In the genomic region with DNA sequence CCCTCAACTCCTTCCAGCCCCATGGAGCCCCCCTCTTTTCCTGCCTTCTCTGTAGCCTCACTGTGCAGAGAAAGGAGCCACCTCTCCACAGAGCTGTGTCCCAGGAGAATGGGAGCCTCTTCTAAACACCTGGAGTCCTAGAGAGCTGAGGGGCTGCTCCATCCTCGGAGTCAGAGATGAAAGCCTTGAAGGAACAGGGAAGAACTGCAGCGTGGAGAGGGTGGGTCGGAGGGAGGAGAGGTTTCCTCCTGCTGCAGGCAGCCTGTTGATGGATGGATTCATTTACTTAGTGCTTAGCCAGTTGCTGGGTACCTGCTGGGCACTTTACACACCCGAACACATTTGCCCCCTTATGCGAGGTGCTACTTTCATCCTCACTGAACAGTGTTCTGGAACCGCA, we compare ENCODE assay signal across 35 cellular contexts. TPM values are rescaled to one million over a fixed set of nuclear protein-coding genes. Genes with fewer than 3 reads are reported as not detected.
"Had no signal": no experiment of that assay in that cellular context is flagged by ENCODE, and none has a peak within 500 bp of the region (broad histone marks: within the 10 kb centered on the region; RNA-seq: fewer than 3 reads in every experiment).

No MANE protein-coding gene starts in this region.

- H3K9me3 Mint-ChIP-seq: activated B cell treated with CpG ODN at 0.5 μM for 24 hours; activated CD8-positive, alpha-beta T cell treated with anti-CD3 and anti-CD28 coated beads for 36 hours; activated T-cell treated with anti-CD3 and anti-CD28 coated beads, Interleukin-2, amount 50 U/mL, for 4 hours; activated T-helper 1 cell treated with anti-CD3 and anti-CD28 coated beads, Interleukin-12 subunit alpha, Interleukin-12 subunit beta, Interleukin-2, Interleukin-4 antibody, amounts not matched to agents 30 ng/mL and 10 ng/mL and 1 ng/mL, durations not matched to agents 14 hours and 24 hours and 36 hours; activated T-helper 2 cell treated with anti-CD3 and anti-CD28 coated beads, Interferon-gamma antibody, Interleukin-2, Interleukin-4, amounts not matched to agents 10 μg/mL and 5 μg/mL and 100 μg/mL, durations not matched to agents 14 hours and 24 hours and 36 hours; central memory CD8-positive, alpha-beta T cell; dendritic cell treated with granulocyte-macrophage colony-stimulating factor and Interleukin-4, amounts not matched to agents 40 ng/mL and 50 ng/mL, for 4 days; endodermal cell; T-helper 2 cell treated with Interferon-gamma antibody and Interleukin-4, amounts not matched to agents 5 μg/mL and 100 μg/mL, for 36 hours had no signal

- H3K4me3 ChIP-seq: coronary artery, dorsolateral prefrontal cortex, esophagus muscularis mucosa, gastrocnemius medialis, heart left ventricle had no signal

- H3K27ac ChIP-seq: brain microvascular endothelial cell, coronary artery, dorsolateral prefrontal cortex, esophagus muscularis mucosa, foreskin keratinocyte, gastrocnemius medialis, heart left ventricle, WERI-Rb-1 had no signal

- FAIRE-seq: astrocyte had no signal

- H3K36me3 Mint-ChIP-seq: activated naive CD8-positive, alpha-beta T cell had no signal

- H3K4me3 Mint-ChIP-seq: activated B cell treated with CpG ODN at 0.5 μM for 24 hours; activated CD8-positive, alpha-beta T cell treated with anti-CD3 and anti-CD28 coated beads for 36 hours; activated naive CD8-positive, alpha-beta T cell; activated T-cell treated with anti-CD3 and anti-CD28 coated beads, Interleukin-2, amount 50 U/mL, for 4 hours; activated T-helper 1 cell treated with anti-CD3 and anti-CD28 coated beads, Interleukin-12 subunit alpha, Interleukin-12 subunit beta, Interleukin-2, Interleukin-4 antibody, amounts not matched to agents 30 ng/mL and 10 ng/mL and 1 ng/mL, durations not matched to agents 14 hours and 24 hours and 36 hours; central memory CD8-positive, alpha-beta T cell; dendritic cell treated with granulocyte-macrophage colony-stimulating factor and Interleukin-4, amounts not matched to agents 40 ng/mL and 50 ng/mL, for 4 days; endodermal cell; T-helper 17 cell; T-helper 2 cell treated with Interferon-gamma antibody and Interleukin-4, amounts not matched to agents 5 μg/mL and 100 μg/mL, for 36 hours had no signal

- H3K27me3 Mint-ChIP-seq: activated B cell treated with CpG ODN at 0.5 μM for 24 hours had no signal

- H3K27ac Mint-ChIP-seq: activated B cell treated with CpG ODN at 0.5 μM for 24 hours; activated CD8-positive, alpha-beta T cell treated with anti-CD3 and anti-CD28 coated beads for 36 hours; activated naive CD8-positive, alpha-beta T cell; activated T-helper 1 cell treated with anti-CD3 and anti-CD28 coated beads, Interleukin-12 subunit alpha, Interleukin-12 subunit beta, Interleukin-2, Interleukin-4 antibody, amounts not matched to agents 30 ng/mL and 10 ng/mL and 1 ng/mL, durations not matched to agents 14 hours and 24 hours and 36 hours; activated T-helper 2 cell treated with anti-CD3 and anti-CD28 coated beads, Interferon-gamma antibody, Interleukin-2, Interleukin-4, amounts not matched to agents 10 μg/mL and 5 μg/mL and 100 μg/mL, durations not matched to agents 14 hours and 24 hours and 36 hours; dendritic cell treated with granulocyte-macrophage colony-stimulating factor and Interleukin-4, amounts not matched to agents 40 ng/mL and 50 ng/mL, for 4 days; endodermal cell; T-helper 17 cell; T-helper 2 cell treated with Interferon-gamma antibody and Interleukin-4, amounts not matched to agents 5 μg/mL and 100 μg/mL, for 36 hours had no signal

- DNase-seq: activated B cell treated with CpG ODN at 0.5 μM for 24 hours; activated CD4-positive, alpha-beta T cell treated with anti-CD3 and anti-CD28 coated beads for 48 hours; activated CD4-positive, alpha-beta T cell treated with anti-CD3 and anti-CD28 coated beads, Interleukin-2, amount 50 U/mL, for 1 hour; activated CD4-positive, alpha-beta T cell treated with anti-CD3 and anti-CD28 coated beads, Interleukin-2, amount 50 U/mL, for 48 hours; activated CD8-positive, alpha-beta memory T cell treated with anti-CD3 and anti-CD28 coated beads for 24 hours; activated CD8-positive, alpha-beta T cell treated with anti-CD3 and anti-CD28 coated beads for 36 hours; activated gamma-delta T cell treated with Interleukin-2 at 50 U/mL for 16 hours; activated naive CD4-positive, alpha-beta T cell treated with anti-CD3 and anti-CD28 coated beads, Interleukin-2, amount 50 U/mL, for 16 hours; activated naive CD4-positive, alpha-beta T cell treated with Interleukin-2 at 50 U/mL for 16 hours; activated T-cell treated with anti-CD3 and anti-CD28 coated beads, Interleukin-2, amount 50 U/mL, for 4 hours; amniotic stem cell; anterior cingulate cortex; brain microvascular endothelial cell; dorsolateral prefrontal cortex; effector memory CD4-positive, alpha-beta T cell; endodermal cell; erythroblast; foreskin keratinocyte; gastrocnemius medialis; glutamatergic neuron; heart left ventricle; T-helper 1 cell; T-helper 17 cell; T1000; WERI-Rb-1 had no signal

- H3K4me1 ChIP-seq: esophagus muscularis mucosa, foreskin keratinocyte, gastrocnemius medialis, heart left ventricle had no signal

- H3K9me3 ChIP-seq: esophagus muscularis mucosa, gastrocnemius medialis, heart left ventricle had no signal

- H3K36me3 ChIP-seq: brain microvascular endothelial cell, esophagus muscularis mucosa, gastrocnemius medialis, heart left ventricle, WERI-Rb-1 had no signal

- H3K27me3 ChIP-seq: brain microvascular endothelial cell, heart left ventricle had no signal

- H3K4me1 Mint-ChIP-seq: activated B cell treated with CpG ODN at 0.5 μM for 24 hours; central memory CD8-positive, alpha-beta T cell; endodermal cell; T-helper 17 cell had no signal

RNA-seq across cellular contexts. Expression of a gene that starts 39.0 kb away (rescaled TPM):
- total RNA-seq: activated B cell treated with CpG ODN at 0.5 μM for 24 hours; activated CD8-positive, alpha-beta T cell treated with anti-CD3 and anti-CD28 coated beads for 36 hours; activated T-cell treated with anti-CD3 and anti-CD28 coated beads, Interleukin-2, amount 50 U/mL, for 4 hours; activated T-helper 1 cell treated with anti-CD3 and anti-CD28 coated beads, Interleukin-12 subunit alpha, Interleukin-12 subunit beta, Interleukin-2, Interleukin-4 antibody, amounts not matched to agents 30 ng/mL and 10 ng/mL and 1 ng/mL, durations not matched to agents 14 hours and 24 hours and 36 hours; activated T-helper 2 cell treated with anti-CD3 and anti-CD28 coated beads, Interferon-gamma antibody, Interleukin-2, Interleukin-4, amounts not matched to agents 10 μg/mL and 5 μg/mL and 100 μg/mL, durations not matched to agents 14 hours and 24 hours and 36 hours; astrocyte; cerebellum; dorsolateral prefrontal cortex; endodermal cell; esophagus muscularis mucosa; foreskin keratinocyte; gastrocnemius medialis; heart left ventricle; T-helper 17 cell had no signal
- polyA plus RNA-seq: foreskin keratinocyte, heart left ventricle had no signal
